Comparison of ENCODE assay signal across 25 cellular contexts in genomic region chr6:69398729-69399128, GRCh38.
DNase-seq lines count a peak whose midpoint lies in the region; ATAC-seq and TF ChIP-seq lines count a peak whose summit lies in the region.
"Had no signal": no experiment of that assay in that cellular context is flagged by ENCODE, and none has a peak within 500 bp of the region (broad histone marks: within the 10 kb centered on the region; RNA-seq: fewer than 3 reads in every experiment).

No MANE protein-coding gene starts in this region.

- intact Hi-C loops in left ventricle myocardium inferior (cut with micrococcal nuclease), result no loop called here

- no peaks in the 10 kb centered on the region for H3K36me3 ChIP-seq in left ventricle myocardium inferior
- no peaks in the 10 kb centered on the region for H3K36me3 ChIP-seq in trophoblast cell (ENCODE audit: control insufficient read depth in 1 of 2, insufficient read depth in 2 of 2, low read length in 2 of 2)
- H3K36me3 ChIP-seq: BE2C had no signal

- H3K79me1 ChIP-seq in trophoblast cell (ENCODE audit: low read length), result no peaks in the 10 kb centered on the region

- H3K79me2 ChIP-seq in trophoblast cell (ENCODE audit: control insufficient read depth, insufficient read depth, low read length, poor library complexity), result no peaks in the 10 kb centered on the region

- no peak overlapping the region for H3K4ac ChIP-seq in trophoblast cell (ENCODE audit: low read depth, low read length)

- no peak overlapping the region for H2AFZ ChIP-seq in trophoblast cell (ENCODE audit: insufficient read depth, low read length, poor library complexity)
- H2AFZ ChIP-seq: GM23248 had no signal

- H3K18ac ChIP-seq in trophoblast cell (ENCODE audit: low read length), result no peak overlapping the region

- no peak overlapping the region for H3K23ac ChIP-seq in trophoblast cell (ENCODE audit: low read length)

- no peak overlapping the region for H3K14ac ChIP-seq in trophoblast cell (ENCODE audit: low read length)

- no peak overlapping the region for H2BK12ac ChIP-seq in trophoblast cell (ENCODE audit: low read length)

- H2AK5ac ChIP-seq in trophoblast cell (ENCODE audit: low read length), result no peak overlapping the region

- H3K27me3 ChIP-seq in left ventricle myocardium inferior (ENCODE audit: low read depth) (no peaks in the 10 kb centered on the region), trophoblast cell (ENCODE audit: insufficient read depth, low read length) (no peaks in the 10 kb centered on the region)
- H3K27me3 ChIP-seq: BE2C had no signal

- no peaks in the 10 kb centered on the region for H3K4me1 ChIP-seq in left ventricle myocardium inferior
- H3K4me1 ChIP-seq in trophoblast cell (ENCODE audit: control insufficient read depth in 1 of 2, insufficient read depth in 2 of 2, low read length in 2 of 2), result no peaks in the 10 kb centered on the region

- H3K4me2 ChIP-seq in trophoblast cell (ENCODE audit: low read length), result no peak overlapping the region

- in situ Hi-C loops in astrocyte of the spinal cord (cut with HindIII; ENCODE audit: low sequenced_read_pairs), result no loop called here

- TF ChIP-seq CTCF in astrocyte of the spinal cord (IDR thresholded peaks at IDR 0.05; ENCODE audit: low read depth, low read length), result no peak
- no peak for TF ChIP-seq CTCF in left ventricle myocardium inferior (IDR thresholded peaks at IDR 0.05; ENCODE audit: borderline replicate concordance)

- H4K12ac ChIP-seq in trophoblast cell (ENCODE audit: low read depth, low read length), result no peak overlapping the region

- H4K8ac ChIP-seq in trophoblast cell (ENCODE audit: low read depth, low read length), result no peak overlapping the region

- H3K4me3 ChIP-seq in astrocyte of the spinal cord (ENCODE audit: low read depth, low read length) (no peak overlapping the region), left ventricle myocardium inferior (no peak overlapping the region), trophoblast cell (ENCODE audit: low read depth, low read length) (no peak overlapping the region)
- H3K4me3 ChIP-seq: GM23248 had no signal

- no peak overlapping the region for H2BK120ac ChIP-seq in trophoblast cell (ENCODE audit: insufficient read depth, low read length, poor library complexity)

- H2BK5ac ChIP-seq in trophoblast cell (ENCODE audit: low read depth, low read length, poor library complexity), result no peak overlapping the region

- no peak overlapping the region for H4K91ac ChIP-seq in trophoblast cell (ENCODE audit: low read depth, low read length)

- H3K9ac ChIP-seq in trophoblast cell (ENCODE audit: low read length), result no peak overlapping the region
- H3K9ac ChIP-seq: GM23248 had no signal

- DNase-seq in NCI-H446 (lab: John Stamatoyannopoulos, UW) (peak; percentile 76 to 89), astrocyte of the spinal cord (ENCODE audit: low read depth, low spot score) (peak; percentile 56), pons (ENCODE audit: low spot score) (peak; percentile 23), left ventricle myocardium inferior (no peak), trophoblast cell (no peak)
- DNase-seq: BE2C; CD8-positive, alpha-beta memory T cell; DMS 273 treated with DMSO at 0.1 percent for 48 hours; DMS79; EL; GF-D8; GM23248; H7; NCI-H1092; NCI-H1436; NCI-H187; NCI-H2081 treated with DMSO at 0.1 percent for 48 hours; NCI-H2171 treated with DMSO at 0.1 percent for 48 hours; NCI-H526; NCI-H82; SHP77 had no signal

- H3K27ac ChIP-seq in left ventricle myocardium inferior (replicated peaks) (no peak overlapping the region), trophoblast cell (ENCODE audit: low read depth, low read length) (no peak overlapping the region)
- H3K27ac ChIP-seq: GM23248, RWPE1 had no signal

- H3K9me3 ChIP-seq in left ventricle myocardium inferior (replicated peaks), result no peaks in the 10 kb centered on the region
- H3K9me3 ChIP-seq in trophoblast cell (ENCODE audit: insufficient read depth, low read depth, low read length), result no peaks in the 10 kb centered on the region
- H3K9me3 ChIP-seq: BE2C had no signal

- WGBS in trophoblast cell (ENCODE audit: extremely low coverage, insufficient coverage, insufficient read length), result no CpG with 5 or more reads among the region's 2 CpGs

- no peak for ATAC-seq in GM21515 (IDR thresholded peaks at IDR 0.05; ENCODE audit: unreplicated experiment)
- ATAC-seq in GM21576 (IDR thresholded peaks at IDR 0.05; ENCODE audit: unreplicated experiment), result no peak
- ATAC-seq: Panc1 had no signal

Comparison
In these comparisons a context has a peak if more than half of its experiments do, and no peak if none do; other contexts are left out.
1. DNase-seq: peak in NCI-H446 (2 of 2), astrocyte of the spinal cord (single experiment) and pons (single experiment); none in left ventricle myocardium inferior (single experiment) and trophoblast cell (0 of 2).